ENCODE assay signal across 20 cellular contexts in genomic region chr4:55633903-55634302, GRCh38. TPM values are rescaled to one million over a fixed set of nuclear protein-coding genes. Genes with fewer than 3 reads are reported as not detected.
A peak's percentile ranks its signal among the peaks of the same experiment; 100 is the strongest.
DNase-seq lines count a peak whose midpoint lies in the region; ATAC-seq and TF ChIP-seq lines count a peak whose summit lies in the region.
"Had no signal": no experiment of that assay in that cellular context is flagged by ENCODE, and none has a peak within 500 bp of the region (broad histone marks: within the 10 kb centered on the region; RNA-seq: fewer than 3 reads in every experiment).

No MANE protein-coding gene starts in this region.

- H3K4me2 ChIP-seq in GM23338 (peak overlapping the region; percentile 97), OCI-LY3 (ENCODE audit: low read length) (peak overlapping the region; percentile 24; the same call in 1 of the 2 replicates)
- H3K4me2 ChIP-seq: BLaER1 treated with 17β-estradiol and CSF1 and Interleukin-3, amounts not matched to agents 10 nM and 100 nM had no signal

- ATAC-seq in GM23338 (no peak), HG02759 (IDR thresholded peaks at IDR 0.05; ENCODE audit: unreplicated experiment) (no peak)
- ATAC-seq: CD8-positive, alpha-beta T cell had no signal

- H3F3A ChIP-seq in GM23338 (replicated peaks; ENCODE audit: low read depth), result no peaks in the 10 kb centered on the region

- H3K9me3 ChIP-seq in OCI-LY3 (ENCODE audit: insufficient read depth, low read length) (no peaks in the 10 kb centered on the region), iPS-18a (ENCODE audit: control insufficient read depth, low read depth, low read length) (no peaks in the 10 kb centered on the region), neuron (ENCODE audit: low read length) (no peaks in the 10 kb centered on the region), prostate gland (no peaks in the 10 kb centered on the region)

- H2AFZ ChIP-seq in GM23338, result no peak overlapping the region
- H2AFZ ChIP-seq in OCI-LY3 (ENCODE audit: low read depth, low read length), result no peak overlapping the region
- H2AFZ ChIP-seq in neuron (ENCODE audit: low read depth, low read length), result no peak overlapping the region

- H3K9me2 ChIP-seq in GM23338 (ENCODE audit: insufficient read depth), result no peaks in the 10 kb centered on the region

- H4K20me1 ChIP-seq in GM23338 (replicated peaks; ENCODE audit: insufficient read depth) (no peaks in the 10 kb centered on the region), OCI-LY3 (ENCODE audit: insufficient read depth, low read length) (no peaks in the 10 kb centered on the region)
- H4K20me1 ChIP-seq: BLaER1 treated with 17β-estradiol and CSF1 and Interleukin-3, amounts not matched to agents 10 nM and 100 nM had no signal

- peaks cover 20% of the 10 kb centered on the region for H3K36me3 Mint-ChIP-seq in GM23338 (ENCODE audit: low read depth)
- H3K36me3 Mint-ChIP-seq: CD8-positive, alpha-beta T cell had no signal

- peaks cover 8% of the 10 kb centered on the region; the same call in 2 of the 3 replicates for H3K9me3 Mint-ChIP-seq in GM23338
- H3K9me3 Mint-ChIP-seq: CD8-positive, alpha-beta T cell had no signal

- peaks cover 50% of the 10 kb centered on the region for H3K4me1 Mint-ChIP-seq in GM23338

- DNase-seq in GM23338 (ENCODE audit: low spot score), result peak; percentile 12
- DNase-seq in amygdala (lab: John Stamatoyannopoulos, UW), result no peak
- DNase-seq in prostate gland (ENCODE audit: low spot score), result no peak
- DNase-seq: 8988T; CD8-positive, alpha-beta T cell; GF-D8; KG1; NCI-H1092 treated with DMSO at 0.1 percent for 48 hours; NCI-H1436 treated with DMSO at 0.1 percent for 48 hours; NCI-H1930; NCI-H748 treated with DMSO at 0.1 percent for 48 hours; SHP77 treated with DMSO at 0.1 percent for 48 hours had no signal

- H3K4me3 Mint-ChIP-seq in GM23338, result peak overlapping the region; percentile 83
- H3K4me3 Mint-ChIP-seq: CD8-positive, alpha-beta T cell had no signal

- H3K79me2 ChIP-seq in GM23338 (replicated peaks; ENCODE audit: insufficient read depth) (peaks cover 24% of the 10 kb centered on the region), OCI-LY3 (ENCODE audit: low read length) (no peaks in the 10 kb centered on the region)

- H3K27me3 ChIP-seq in GM23338 (ENCODE audit: insufficient read depth) (peaks cover 26% of the 10 kb centered on the region), OCI-LY3 (ENCODE audit: low read depth, low read length) (peaks cover 35% of the 10 kb centered on the region), iPS-18a (ENCODE audit: control insufficient read depth, insufficient read depth, low read length) (peaks cover 36% of the 10 kb centered on the region), neuron (ENCODE audit: insufficient read depth, low read length) (no peaks in the 10 kb centered on the region), prostate gland (replicated peaks; ENCODE audit: insufficient read depth) (peaks cover 2% of the 10 kb centered on the region)

- H3K27ac ChIP-seq in GM23338 (ENCODE audit: low read depth), result no peak overlapping the region
- H3K27ac ChIP-seq in OCI-LY3 (ENCODE audit: low read length), result no peak overlapping the region
- no peak overlapping the region for H3K27ac ChIP-seq in iPS-18a (ENCODE audit: low read length)
- no peak overlapping the region for H3K27ac ChIP-seq in prostate gland
- H3K27ac ChIP-seq: BLaER1 treated with 17β-estradiol and CSF1 and Interleukin-3, amounts not matched to agents 10 nM and 100 nM; RWPE1; SK-N-MC had no signal

- no peak for TF ChIP-seq POLR2A in prostate gland (IDR thresholded peaks at IDR 0.05)

- H3K4me3 ChIP-seq in GM23338 (peak overlapping the region; percentile 87), OCI-LY3 (ENCODE audit: low read length) (no peak overlapping the region), iPS-18a (ENCODE audit: low read length) (peak overlapping the region; percentile 7), neuron (ENCODE audit: low read length) (peak overlapping the region; percentile 69), prostate gland (no peak overlapping the region)
- H3K4me3 ChIP-seq: BLaER1 treated with 17β-estradiol and CSF1 and Interleukin-3, amounts not matched to agents 10 nM and 100 nM; SK-N-MC had no signal

- intact Hi-C loops in prostate gland (cut with DNase I), result no loop called here

- 67% methylated on average over 6 of the region's 6 CpGs for WGBS in prostate gland

- no peak for TF ChIP-seq CTCF in GM23338 (conservative IDR thresholded peaks at IDR 0.05; ENCODE audit: low read depth in 2 of 2)
- TF ChIP-seq CTCF in OCI-LY3 (IDR thresholded peaks at IDR 0.05; ENCODE audit: low read depth, low read length), result no peak
- TF ChIP-seq CTCF in prostate gland (IDR thresholded peaks at IDR 0.05), result no peak

- H3K9ac ChIP-seq in OCI-LY3 (ENCODE audit: low read length) (no peak overlapping the region), iPS-18a (ENCODE audit: low read length) (no peak overlapping the region)
- H3K9ac ChIP-seq: BLaER1 treated with 17β-estradiol and CSF1 and Interleukin-3, amounts not matched to agents 10 nM and 100 nM had no signal

- H3K27me3 Mint-ChIP-seq in GM23338 (ENCODE audit: insufficient read depth, low read depth, poor library complexity), result peaks cover 12% of the 10 kb centered on the region

- H3K36me3 ChIP-seq in GM23338 (ENCODE audit: insufficient read depth) (no peaks in the 10 kb centered on the region), OCI-LY3 (replicated peaks; ENCODE audit: low read depth, low read length) (no peaks in the 10 kb centered on the region), iPS-18a (ENCODE audit: control insufficient read depth, low read depth, low read length) (no peaks in the 10 kb centered on the region), neuron (ENCODE audit: insufficient read depth, low read length) (peaks cover 7% of the 10 kb centered on the region), prostate gland (no peaks in the 10 kb centered on the region)
- H3K36me3 ChIP-seq: BLaER1 treated with 17β-estradiol and CSF1 and Interleukin-3, amounts not matched to agents 10 nM and 100 nM had no signal

- H3K27ac Mint-ChIP-seq in GM23338, result no peak overlapping the region
- H3K27ac Mint-ChIP-seq: CD8-positive, alpha-beta T cell had no signal

- peaks cover 54% of the 10 kb centered on the region for H3K4me1 ChIP-seq in GM23338 (ENCODE audit: insufficient read depth)
- peaks cover 32% of the 10 kb centered on the region for H3K4me1 ChIP-seq in OCI-LY3 (ENCODE audit: low read length)
- H3K4me1 ChIP-seq in iPS-18a (ENCODE audit: control insufficient read depth, low read depth, low read length), result peaks cover 41% of the 10 kb centered on the region
- peaks cover 31% of the 10 kb centered on the region for H3K4me1 ChIP-seq in neuron (ENCODE audit: insufficient read depth, low read length)
- H3K4me1 ChIP-seq in prostate gland (replicated peaks), result peaks cover 5% of the 10 kb centered on the region
- H3K4me1 ChIP-seq: BLaER1 treated with 17β-estradiol and CSF1 and Interleukin-3, amounts not matched to agents 10 nM and 100 nM had no signal

TF ChIP-seq in GM23338, 12 proteins besides CTCF, POLR2A, EP300 and RAD21 (continues in another document):
- TF ChIP-seq CREB1 (CRISPR knock-in tag; IDR thresholded peaks at IDR 0.05; ENCODE audit: low read depth) (no peak), ETS1 (IDR thresholded peaks at IDR 0.05) (no peak), STAT1 (IDR thresholded peaks at IDR 0.05; ENCODE audit: unreplicated experiment) (no peak), POLR2AphosphoS5 (IDR thresholded peaks at IDR 0.05; ENCODE audit: low read depth) (no peak), NANOG (IDR thresholded peaks at IDR 0.05; ENCODE audit: borderline replicate concordance) (no peak), EZH2 (IDR thresholded peaks at IDR 0.05; ENCODE audit: low read depth, unreplicated experiment) (no peak), JUNB (IDR thresholded peaks at IDR 0.05; ENCODE audit: unreplicated experiment) (no peak), ZNF331 (CRISPR knock-in tag; IDR thresholded peaks at IDR 0.05; ENCODE audit: low read depth) (no peak), EZH2phosphoT487 (IDR thresholded peaks at IDR 0.05; ENCODE audit: unreplicated experiment) (no peak), ZNF114 (CRISPR knock-in tag; IDR thresholded peaks at IDR 0.05) (no peak)

RNA-seq across cellular contexts. Expression of gene NMU, which starts 2.2 kb away (rescaled TPM):
- 40.2 and 47.5 TPM in 2 replicates for total RNA-seq in GM23338 (2014; rRNA removed; shearing (Covaris generic))
- polyA plus RNA-seq in GM23338 (2016; fragmentation: Nextera tagmentation; extraction: Ambion mirVana), result 96.3 and 102 TPM in 2 replicates
- total RNA-seq in prostate gland, result 1 to 10 TPM in 1 of 2 donors, not detected in 1; 2.5 TPM
- total RNA-seq: CD8-positive, alpha-beta T cell had no signal

RNA-seq across cellular contexts. Expression of gene PDCL2, which starts 41.9 kb away (rescaled TPM):
- 0.35 TPM in 1 of 2 replicates, not detected in the other for total RNA-seq in GM23338 (2014; rRNA removed; shearing (Covaris generic))
- 1.9 and 2.1 TPM in 2 replicates for polyA plus RNA-seq in GM23338 (2016; fragmentation: Nextera tagmentation; extraction: Ambion mirVana)
- not detected for total RNA-seq in prostate gland
- total RNA-seq: CD8-positive, alpha-beta T cell; NCI-H460 had no signal

Comparison
In these comparisons a context has a peak if more than half of its experiments do, and no peak if none do; other contexts are left out.
1. H3K4me3 ChIP-seq: peak in GM23338 (single experiment), iPS-18a (single experiment) and neuron (single experiment); none in OCI-LY3 (single experiment) and prostate gland (0 of 2).
2. RNA of gene NMU, which starts 2.2 kb away (total RNA-seq): 40.2 to 47.5 TPM in GM23338; 2.5 TPM in prostate gland; every median in the first group is over 10 times any median in the second.